In genomic region chr12:113996026-113996425, GRCh38 we compare ENCODE assay signal across 1 cellular context.
TF ChIP-seq lines count a peak whose summit lies in the region.

No MANE protein-coding gene starts in this region.

TF ChIP-seq in K562, 482 proteins besides CTCF, POLR2A, EP300 and RAD21 (continued from another document):
- TF ChIP-seq MEIS2 (IDR thresholded peaks at IDR 0.05; ENCODE audit: partially characterized antibody), result no peak
- TF ChIP-seq ARID2 (IDR thresholded peaks at IDR 0.05), result no peak
- TF ChIP-seq ZNF217 (CRISPR knock-in tag; IDR thresholded peaks at IDR 0.05), result no peak
- TF ChIP-seq SREBF1 (IDR thresholded peaks at IDR 0.05; ENCODE audit: borderline replicate concordance, low read depth, low read length), result no peak
